Comparison of ENCODE assay signal across 15 cellular contexts in the genomic region with DNA sequence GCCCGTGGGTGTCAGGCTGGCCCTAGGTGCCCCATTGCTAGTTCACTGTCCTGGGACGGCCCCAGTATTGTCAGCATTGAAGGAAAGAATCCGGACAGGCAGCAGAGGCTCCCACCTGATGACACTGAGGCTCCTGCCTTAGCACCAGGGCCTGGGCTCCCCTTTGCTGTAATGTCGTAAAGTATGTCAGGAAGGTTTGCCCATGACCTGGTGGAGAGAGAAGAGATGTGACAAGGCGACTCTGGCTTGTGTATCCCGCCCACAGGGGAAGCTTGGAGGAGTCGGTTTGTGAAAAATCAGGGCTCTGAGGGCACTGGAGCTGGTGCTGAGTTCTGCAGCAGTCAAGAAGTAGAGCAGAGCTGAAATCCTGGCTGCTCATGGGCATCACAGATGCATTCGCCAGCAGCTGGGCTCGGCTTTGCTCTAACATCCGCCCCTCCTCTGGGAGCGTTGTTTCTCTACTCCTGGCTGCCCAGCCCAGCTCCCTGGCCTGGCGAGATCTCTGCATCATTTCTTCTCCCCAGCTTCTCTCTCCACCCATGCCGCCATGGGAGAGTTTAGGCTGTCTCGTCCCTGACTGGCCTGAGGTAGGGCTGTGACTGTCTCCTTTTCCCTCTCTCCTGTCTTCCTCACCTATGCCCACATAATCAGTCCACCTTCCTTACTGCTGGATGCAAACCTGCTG.
"Had no signal": no experiment of that assay in that cellular context is flagged by ENCODE, and none has a peak within 500 bp of the region (broad histone marks: within the 10 kb centered on the region; RNA-seq: fewer than 3 reads in every experiment).

No MANE protein-coding gene starts in this region.

- H3K27me3 ChIP-seq: adrenal gland, cardiac muscle cell, dorsolateral prefrontal cortex, right lobe of liver, vagina had no signal

- H3K4me3 Mint-ChIP-seq: activated CD8-positive, alpha-beta T cell treated with anti-CD3 and anti-CD28 coated beads for 36 hours; activated naive CD4-positive, alpha-beta T cell treated with anti-CD3 and anti-CD28 coated beads, Interleukin-2, amount 10 ng/mL, durations not matched to agents 7 days and 5 days; activated T-helper 17 cell treated with anti-CD3 and anti-CD28 coated beads, Interleukin-2, amount 50 U/mL, for 72 hours; naive thymus-derived CD8-positive, alpha-beta T cell; stimulated activated effector memory CD8-positive, alpha-beta T cell treated with anti-CD3 and anti-CD28 coated beads, Interleukin-12 subunit alpha, Interleukin-12 subunit beta, amount 100 ng/mL, for 72 hours had no signal

- H3K4me3 ChIP-seq: adrenal gland, cardiac muscle cell, dorsolateral prefrontal cortex, mucosa of descending colon, right lobe of liver, vagina had no signal

- H3K27me3 Mint-ChIP-seq: activated CD8-positive, alpha-beta T cell treated with anti-CD3 and anti-CD28 coated beads for 36 hours; activated naive CD4-positive, alpha-beta T cell treated with anti-CD3 and anti-CD28 coated beads, Interleukin-2, amount 10 ng/mL, durations not matched to agents 7 days and 5 days; activated T-helper 17 cell treated with anti-CD3 and anti-CD28 coated beads, Interleukin-2, amount 50 U/mL, for 72 hours; naive thymus-derived CD8-positive, alpha-beta T cell; progenitor cell of endocrine pancreas had no signal

- H3K9me3 Mint-ChIP-seq: activated CD8-positive, alpha-beta T cell treated with anti-CD3 and anti-CD28 coated beads for 36 hours; activated naive CD4-positive, alpha-beta T cell treated with anti-CD3 and anti-CD28 coated beads, Interleukin-2, amount 10 ng/mL, durations not matched to agents 7 days and 5 days; activated T-helper 17 cell treated with anti-CD3 and anti-CD28 coated beads, Interleukin-2, amount 50 U/mL, for 72 hours; naive thymus-derived CD8-positive, alpha-beta T cell; stimulated activated effector memory CD8-positive, alpha-beta T cell treated with anti-CD3 and anti-CD28 coated beads, Interleukin-12 subunit alpha, Interleukin-12 subunit beta, amount 100 ng/mL, for 72 hours had no signal

- H3K4me1 ChIP-seq: right lobe of liver, vagina had no signal

- DNase-seq: activated CD8-positive, alpha-beta T cell treated with anti-CD3 and anti-CD28 coated beads for 36 hours; activated naive CD4-positive, alpha-beta T cell treated with anti-CD3 and anti-CD28 coated beads, Interleukin-2, amount 10 ng/mL, durations not matched to agents 7 days and 5 days; hippocampal formation; mucosa of descending colon; naive thymus-derived CD8-positive, alpha-beta T cell; nucleus accumbens; stimulated activated CD4-positive, alpha-beta T cell treated with anti-CD3 and anti-CD28 coated beads, Interleukin-12 subunit alpha, Interleukin-12 subunit beta, amount 100 ng/mL, for 4 hours had no signal

- H3K36me3 ChIP-seq: adrenal gland, cardiac muscle cell, right lobe of liver, vagina had no signal

- H3K27ac ChIP-seq: adrenal gland, cardiac muscle cell, dorsolateral prefrontal cortex, right lobe of liver, vagina had no signal

- H3K9me3 ChIP-seq: adrenal gland, mucosa of descending colon, right lobe of liver, vagina had no signal

- H3K27ac Mint-ChIP-seq: activated CD8-positive, alpha-beta T cell treated with anti-CD3 and anti-CD28 coated beads for 36 hours; activated T-helper 17 cell treated with anti-CD3 and anti-CD28 coated beads, Interleukin-2, amount 50 U/mL, for 72 hours; progenitor cell of endocrine pancreas; stimulated activated effector memory CD8-positive, alpha-beta T cell treated with anti-CD3 and anti-CD28 coated beads, Interleukin-12 subunit alpha, Interleukin-12 subunit beta, amount 100 ng/mL, for 72 hours had no signal
